Comparison of ENCODE assay signal across 20 cellular contexts in the genomic region with DNA sequence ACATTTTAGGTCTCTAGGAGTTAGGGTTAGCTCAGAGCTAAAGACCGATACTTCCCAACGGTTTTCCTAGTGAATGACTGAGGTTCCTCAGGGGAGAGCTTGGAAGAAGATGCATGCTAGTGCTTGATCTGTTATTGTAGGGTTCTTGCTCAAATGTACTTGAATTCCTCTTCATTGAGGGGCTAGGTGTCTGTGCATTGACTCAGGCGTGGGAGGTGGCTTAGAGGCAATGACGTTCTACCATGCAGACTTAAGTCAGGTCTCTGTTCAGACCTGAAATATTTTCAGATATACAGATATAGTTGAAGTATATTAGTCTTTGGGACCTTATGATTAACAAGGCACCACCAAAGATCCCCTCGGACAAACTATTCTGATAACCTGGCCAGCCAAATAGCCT.
"Had no signal": no experiment of that assay in that cellular context is flagged by ENCODE, and none has a peak within 500 bp of the region (broad histone marks: within the 10 kb centered on the region; RNA-seq: fewer than 3 reads in every experiment).

No MANE protein-coding gene starts in this region.

- H3K9me3 Mint-ChIP-seq: activated CD4-positive, alpha-beta memory T cell treated with anti-CD3 and anti-CD28 coated beads, Interleukin-2, amount 10 ng/mL, durations not matched to agents 7 days and 5 days; activated T-helper 2 cell treated with anti-CD3 and anti-CD28 coated beads, Interferon-gamma antibody, Interleukin-2, Interleukin-4, amounts not matched to agents 10 μg/mL and 5 μg/mL and 100 μg/mL, durations not matched to agents 14 hours and 24 hours and 36 hours; effector memory CD8-positive, alpha-beta T cell; nephron progenitor cell; T-helper 2 cell treated with Interferon-gamma antibody and Interleukin-4, amounts not matched to agents 5 μg/mL and 100 μg/mL, for 36 hours; WTC11 had no signal

- H3K27me3 ChIP-seq: gastrocnemius medialis had no signal

- DNase-seq: activated CD4-positive, alpha-beta memory T cell treated with anti-CD3 and anti-CD28 coated beads, Interleukin-2, amount 10 ng/mL, durations not matched to agents 7 days and 5 days; activated CD4-positive, alpha-beta T cell treated with anti-CD3 and anti-CD28 coated beads for 4 hours; activated CD8-positive, alpha-beta memory T cell treated with anti-CD3 and anti-CD28 coated beads, Interleukin-2, amount 10 ng/mL, durations not matched to agents 7 days and 5 days; activated naive CD4-positive, alpha-beta T cell treated with Interleukin-2 at 50 U/mL for 16 hours; activated T-cell treated with anti-CD3 and anti-CD28 coated beads, Interleukin-2, amount 50 U/mL, for 1 hour; dermis blood vessel endothelial cell; effector memory CD8-positive, alpha-beta T cell; gastrocnemius medialis; head of caudate nucleus; kidney; midbrain; nephron progenitor cell; occipital lobe; retina; stimulated activated CD8-positive, alpha-beta memory T cell treated with anti-CD3 and anti-CD28 coated beads, Interleukin-4, amount 100 ng/mL, for 48 hours; stimulated activated naive CD4-positive, alpha-beta T cell had no signal

- H3K36me3 Mint-ChIP-seq: activated CD8-positive, alpha-beta memory T cell treated with anti-CD3 and anti-CD28 coated beads, Interleukin-2, amount 10 ng/mL, durations not matched to agents 7 days and 5 days; WTC11 had no signal

- H3K9me3 ChIP-seq: gastrocnemius medialis had no signal

- H3K27ac Mint-ChIP-seq: activated CD4-positive, alpha-beta memory T cell treated with anti-CD3 and anti-CD28 coated beads, Interleukin-2, amount 10 ng/mL, durations not matched to agents 7 days and 5 days; activated CD8-positive, alpha-beta memory T cell treated with anti-CD3 and anti-CD28 coated beads, Interleukin-2, amount 10 ng/mL, durations not matched to agents 7 days and 5 days; activated T-helper 2 cell treated with anti-CD3 and anti-CD28 coated beads, Interferon-gamma antibody, Interleukin-2, Interleukin-4, amounts not matched to agents 10 μg/mL and 5 μg/mL and 100 μg/mL, durations not matched to agents 14 hours and 24 hours and 36 hours; nephron progenitor cell; T-helper 2 cell treated with Interferon-gamma antibody and Interleukin-4, amounts not matched to agents 5 μg/mL and 100 μg/mL, for 36 hours; WTC11 had no signal

- H3K4me3 Mint-ChIP-seq: activated CD4-positive, alpha-beta memory T cell treated with anti-CD3 and anti-CD28 coated beads, Interleukin-2, amount 10 ng/mL, durations not matched to agents 7 days and 5 days; activated CD8-positive, alpha-beta memory T cell treated with anti-CD3 and anti-CD28 coated beads, Interleukin-2, amount 10 ng/mL, durations not matched to agents 7 days and 5 days; effector memory CD8-positive, alpha-beta T cell; nephron progenitor cell; T-helper 2 cell treated with Interferon-gamma antibody and Interleukin-4, amounts not matched to agents 5 μg/mL and 100 μg/mL, for 36 hours; WTC11 had no signal

- H3K27ac ChIP-seq: gastrocnemius medialis had no signal

- H3K4me3 ChIP-seq: gastrocnemius medialis, lung had no signal

- H3K36me3 ChIP-seq: gastrocnemius medialis had no signal
